Comparison of ENCODE assay signal across 24 cellular contexts in genomic region chr12:2110127-2110526, GRCh38. TPM values are rescaled to one million over a fixed set of nuclear protein-coding genes. Genes with fewer than 3 reads are reported as not detected.
"Had no signal": no experiment of that assay in that cellular context is flagged by ENCODE, and none has a peak within 500 bp of the region (broad histone marks: within the 10 kb centered on the region; RNA-seq: fewer than 3 reads in every experiment).

No MANE protein-coding gene starts in this region.

- H3K36me3 ChIP-seq: colonic mucosa, lower lobe of right lung, neural progenitor cell, pancreas, right lobe of liver, transverse colon had no signal

- H3K4me1 ChIP-seq: colonic mucosa, foreskin keratinocyte, lower lobe of right lung, neural progenitor cell, right lobe of liver, spleen, testis had no signal

- H3K9me3 ChIP-seq: colonic mucosa, lower lobe of right lung, pancreas, right lobe of liver, spleen, testis, transverse colon had no signal

- DNase-seq: colonic mucosa; effector CD4-positive, alpha-beta T cell; endodermal cell; erythroblast; foreskin keratinocyte; head of caudate nucleus; hypothalamus; kidney glomerular epithelial cell; lower lobe of right lung; occipital lobe; pancreas; right lobe of liver; spleen; stimulated activated CD4-positive, alpha-beta T cell treated with anti-CD3 and anti-CD28 coated beads, Interleukin-15, amount 100 ng/mL, for 24 hours; stimulated activated CD4-positive, alpha-beta T cell treated with anti-CD3 and anti-CD28 coated beads, Interleukin-1b, Interleukin-23, amount 100 ng/mL, for 48 hours; stimulated activated CD4-positive, alpha-beta T cell treated with anti-CD3 and anti-CD28 coated beads, Interleukin-4, amount 100 ng/mL, for 24 hours; stimulated activated naive B cell treated with anti-CD40 and anti-IgM and Interleukin-4, amounts not matched to agents 10 μg/mL and 1 μg/mL and 100 μg/mL, for 72 hours; stimulated activated naive CD8-positive, alpha-beta T cell treated with anti-CD3 and anti-CD28 coated beads, Interleukin-15, amount 100 ng/mL, for 72 hours; testis; transverse colon had no signal

- H3K9ac ChIP-seq: neural progenitor cell had no signal

- ATAC-seq: foreskin keratinocyte; left lobe of liver; natural killer cell treated with Interleukin-12 subunit alpha and Interleukin-12 subunit beta and Interleukin-15 and Interleukin-18, amount 100 ng/mL, for 72 hours; pancreas; right lobe of liver; stimulated activated naive B cell treated with anti-CD40 and anti-IgM and Interleukin-4, amounts not matched to agents 10 μg/mL and 1 μg/mL and 100 μg/mL, for 72 hours; stimulated activated naive CD8-positive, alpha-beta T cell treated with anti-CD3 and anti-CD28 coated beads, Interleukin-15, amount 100 ng/mL, for 72 hours had no signal

- H3K4me3 ChIP-seq: colonic mucosa, lower lobe of right lung, neural progenitor cell, pancreas, right lobe of liver, spleen, testis, transverse colon had no signal

- H3K27ac ChIP-seq: colonic mucosa, foreskin keratinocyte, lower lobe of right lung, neural progenitor cell, pancreas, right lobe of liver, spleen, testis had no signal

- H3K27me3 ChIP-seq: colonic mucosa, foreskin keratinocyte, neural progenitor cell, pancreas, right lobe of liver, spleen, testis, transverse colon had no signal

RNA-seq across cellular contexts. Expression of gene CACNA1C, which starts 57.3 kb away (rescaled TPM):
- total RNA-seq: endothelial cell of umbilical vein, foreskin keratinocyte had no signal
- polyA plus RNA-seq: endothelial cell of umbilical vein, foreskin keratinocyte had no signal
